ENCODE assay signal across 20 cellular contexts in genomic region chr13:110457361-110457760, GRCh38.
"Had no signal": no experiment of that assay in that cellular context is flagged by ENCODE, and none has a peak within 500 bp of the region (broad histone marks: within the 10 kb centered on the region; RNA-seq: fewer than 3 reads in every experiment).

No MANE protein-coding gene starts in this region.

- DNase-seq: activated CD4-positive, alpha-beta T cell treated with anti-CD3 and anti-CD28 coated beads for 1 hour; activated CD4-positive, alpha-beta T cell treated with anti-CD3 and anti-CD28 coated beads, Interleukin-2, amount 50 U/mL, for 1 hour; activated CD8-positive, alpha-beta T cell treated with anti-CD3 and anti-CD28 coated beads, Interleukin-2, amount 10 ng/mL, durations not matched to agents 7 days and 5 days; activated naive CD4-positive, alpha-beta T cell treated with Interleukin-2 at 50 U/mL for 16 hours; activated naive CD8-positive, alpha-beta T cell treated with anti-CD3 and anti-CD28 coated beads for 36 hours; cerebellar nuclear complex; cortex of kidney; heart left ventricle; islet precursor cell; left colon; mesenchymal stem cell; nucleus accumbens; stimulated activated CD4-positive, alpha-beta T cell treated with anti-CD3 and anti-CD28 coated beads, Interleukin-4, amount 100 ng/mL, for 24 hours; stimulated activated naive CD8-positive, alpha-beta T cell treated with anti-CD3 and anti-CD28 coated beads, Interleukin-15, Interleukin-2, amounts not matched to agents 100 U/mL and 50 U/mL, for 24 hours; substantia nigra; thyroid gland; WERI-Rb-1 had no signal

- H3K9me3 Mint-ChIP-seq: activated naive CD8-positive, alpha-beta T cell treated with anti-CD3 and anti-CD28 coated beads for 36 hours; activated T-helper 17 cell treated with anti-CD3 and anti-CD28 coated beads, Interleukin-2, amount 50 U/mL, for 72 hours; nephron had no signal

- H3K36me3 ChIP-seq: breast epithelium had no signal

- H3K4me3 ChIP-seq: breast epithelium, heart left ventricle, thyroid gland had no signal

- ATAC-seq: activated CD8-positive, alpha-beta T cell treated with anti-CD3 and anti-CD28 coated beads, Interleukin-2, amount 10 ng/mL, durations not matched to agents 7 days and 5 days; activated T-helper 17 cell treated with anti-CD3 and anti-CD28 coated beads, Interleukin-2, amount 50 U/mL, for 72 hours; left colon; stimulated activated naive CD8-positive, alpha-beta T cell treated with anti-CD3 and anti-CD28 coated beads, Interleukin-15, Interleukin-2, amounts not matched to agents 100 U/mL and 50 U/mL, for 24 hours had no signal

- H3K4me3 Mint-ChIP-seq: activated CD8-positive, alpha-beta T cell treated with anti-CD3 and anti-CD28 coated beads, Interleukin-2, amount 10 ng/mL, durations not matched to agents 7 days and 5 days; activated naive CD8-positive, alpha-beta T cell treated with anti-CD3 and anti-CD28 coated beads for 36 hours; activated T-helper 17 cell treated with anti-CD3 and anti-CD28 coated beads, Interleukin-2, amount 50 U/mL, for 72 hours; nephron had no signal

- H3K27me3 ChIP-seq: breast epithelium, heart left ventricle, thyroid gland had no signal

- H3K9me3 ChIP-seq: breast epithelium, heart left ventricle, thyroid gland had no signal

- H3K4me1 ChIP-seq: breast epithelium, thyroid gland had no signal

- H3K27ac Mint-ChIP-seq: activated CD8-positive, alpha-beta T cell treated with anti-CD3 and anti-CD28 coated beads, Interleukin-2, amount 10 ng/mL, durations not matched to agents 7 days and 5 days; activated naive CD8-positive, alpha-beta T cell treated with anti-CD3 and anti-CD28 coated beads for 36 hours; activated T-helper 17 cell treated with anti-CD3 and anti-CD28 coated beads, Interleukin-2, amount 50 U/mL, for 72 hours; nephron had no signal

- H3K36me3 Mint-ChIP-seq: activated naive CD8-positive, alpha-beta T cell treated with anti-CD3 and anti-CD28 coated beads for 36 hours had no signal

- H3K27ac ChIP-seq: breast epithelium, heart left ventricle, thyroid gland, WERI-Rb-1 had no signal
